8 cellular contexts compared by ENCODE assay signal in genomic region chr19:294819-295686, GRCh38. TPM values are rescaled to one million over a fixed set of nuclear protein-coding genes. Genes with fewer than 3 reads are reported as not detected.
DNase-seq lines count a peak whose midpoint lies in the region; TF ChIP-seq lines count a peak whose summit lies in the region.

No MANE protein-coding gene starts in this region.

- 14% methylated on average over 43 of the region's 43 CpGs for WGBS in liver

- peaks cover 0 to 14% (median 3%) of the 10 kb centered on the region in 4 donors for H3K27me3 ChIP-seq in liver (ENCODE audit: control insufficient read depth in 4 of 4, insufficient read depth in 4 of 4, low read length in 3 of 4)

- H3K4me3 ChIP-seq in HFF-Myc (replicated peaks; ENCODE audit: low read depth, low read length), result no peak overlapping the region
- no peak overlapping the region for H3K4me3 ChIP-seq in liver (ENCODE audit: low read depth in 1 of 3, low read length in 3 of 3)

- H3K27ac ChIP-seq in liver (ENCODE audit: low read depth in 1 of 2, low read length in 2 of 2), result no peak overlapping the region

- H3K9me3 ChIP-seq in liver (ENCODE audit: control insufficient read depth in 4 of 4, low read length in 3 of 4), result peaks cover 2 to 8% (median 5%) of the 10 kb centered on the region in 4 donors

- H3K36me3 ChIP-seq in liver (ENCODE audit: control insufficient read depth in 4 of 4, insufficient read depth in 3 of 4, low read depth in 1 of 4, low read length in 3 of 4), result no peaks in the 10 kb centered on the region

- TF ChIP-seq RAD21 in liver (IDR thresholded peaks at IDR 0.05), result peak; percentile 26 to 68

- H3K4me1 ChIP-seq in liver (ENCODE audit: control insufficient read depth in 4 of 4, insufficient read depth in 4 of 4, low read length in 3 of 4), result peaks cover 0 to 8% (median 1%) of the 10 kb centered on the region in 4 donors

- no peak overlapping the region for H3K9ac ChIP-seq in liver (ENCODE audit: low read depth in 1 of 2, low read length in 2 of 2)

- DNase-seq in AG20443 (ENCODE audit: low spot score) (peak; percentile 85), HFF-Myc (ENCODE audit: extremely low read depth, low read depth) (no peak), UCSD-AML1 (lab: John Stamatoyannopoulos, UW; ENCODE audit: unreplicated experiment) (peak; percentile 33), cerebellum (ENCODE audit: low spot score) (peak; percentile 23), NCI-H1048 (lab: John Stamatoyannopoulos, UW) (no peak), NCI-H446 treated with DMSO at 0.1 percent for 48 hours (lab: John Stamatoyannopoulos, UW) (no peak)
- DNase-seq in stimulated activated CD8-positive, alpha-beta memory T cell treated with anti-CD3 and anti-CD28 coated beads, Interleukin-4, amount 100 ng/mL, for 48 hours, result peak; percentile 72

- peak; percentile 65 for TF ChIP-seq CTCF in HFF-Myc (IDR thresholded peaks at IDR 0.05; ENCODE audit: low read depth, low read length, missing control alignments)
- TF ChIP-seq CTCF in liver (IDR thresholded peaks at IDR 0.05; ENCODE audit: low read depth, low read length, missing input control), result peak; percentile 48

TF ChIP-seq in liver, 16 proteins besides CTCF, POLR2A, EP300 and RAD21:
- TF ChIP-seq JUND (IDR thresholded peaks at IDR 0.05), result no peak
- no peak for TF ChIP-seq NR2F2 (IDR thresholded peaks at IDR 0.05)
- no peak for TF ChIP-seq HNF4A (conservative IDR thresholded peaks at IDR 0.05)
TF ChIP-seq in liver: peak in this region for 0.

RNA-seq across cellular contexts. Expression of gene PLPP2, which starts 3.9 kb away (rescaled TPM):
- total RNA-seq in cerebellum (10.1 TPM), liver (1 to 10 TPM in 1 of 2 donors, under 1 TPM in 1; 0.75 to 2.3 TPM)
- 1 to 10 TPM; 1.7 to 5.9 TPM for polyA plus RNA-seq in liver

RNA-seq across cellular contexts. Expression of gene MIER2, which starts 49.5 kb away (rescaled TPM):
- total RNA-seq in cerebellum (9.9 TPM), liver (1 to 10 TPM; 3.5 to 3.9 TPM)
- polyA plus RNA-seq in liver, result 1 to 10 TPM; 2.7 to 4.1 TPM

Comparison
In these comparisons a context has a peak if more than half of its experiments do, and no peak if none do; other contexts are left out.
1. DNase-seq: peak in AG20443 (single experiment), UCSD-AML1 (single experiment), cerebellum (single experiment) and stimulated activated CD8-positive, alpha-beta memory T cell treated with anti-CD3 and anti-CD28 coated beads, Interleukin-4, amount 100 ng/mL, for 48 hours (single experiment); none in HFF-Myc (single experiment), NCI-H1048 (single experiment) and NCI-H446 treated with DMSO at 0.1 percent for 48 hours (single experiment).